ENCODE assay signal across 19 cellular contexts in the genomic region with DNA sequence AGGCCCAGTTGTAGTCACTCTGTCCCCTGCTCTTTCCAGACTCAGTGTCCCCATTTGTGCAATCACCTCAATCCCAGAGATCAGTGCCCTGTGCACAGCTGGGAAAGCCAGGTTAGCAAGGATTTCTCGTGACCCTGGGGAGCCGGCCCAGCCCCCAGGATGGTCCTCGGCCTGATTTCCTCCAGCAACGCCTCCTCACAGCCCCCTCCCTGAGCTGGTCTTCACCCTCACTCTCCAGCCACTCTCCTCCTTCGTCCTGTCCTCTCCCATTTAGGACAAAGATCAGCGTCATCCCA.
DNase-seq lines count a peak whose midpoint lies in the region; ATAC-seq and TF ChIP-seq lines count a peak whose summit lies in the region.
"Had no signal": no experiment of that assay in that cellular context is flagged by ENCODE, and none has a peak within 500 bp of the region (broad histone marks: within the 10 kb centered on the region; RNA-seq: fewer than 3 reads in every experiment).

No MANE protein-coding gene starts in this region.

- 70 to 84% methylated on average over 6 of the region's 6 CpGs for WGBS in endodermal cell (ENCODE audit: insufficient coverage in 1 of 2, insufficient read length in 1 of 2), 2 experiments

- CTCF ChIA-PET in activated CD4-positive, alpha-beta memory T cell treated with anti-CD3 and anti-CD28 coated beads for 36 hours (lab: Charles Lee), result no interaction called here
- CTCF ChIA-PET in activated CD4-positive, alpha-beta memory T cell treated with anti-CD3 and anti-CD28 coated beads, Interleukin-2, amount 10 ng/mL, durations not matched to agents 7 days and 5 days (lab: Charles Lee), result no interaction called here

- H3K36me3 ChIP-seq in BLaER1 treated with 17β-estradiol and CSF1 and Interleukin-3, amounts not matched to agents 10 nM and 100 nM, result no peaks in the 10 kb centered on the region; a peak in 1 of 22 replicates
- H3K36me3 ChIP-seq in endodermal cell (ENCODE audit: control insufficient read depth, insufficient read depth, low read length), result no peaks in the 10 kb centered on the region

- H3K36me3 Mint-ChIP-seq in activated CD4-positive, alpha-beta memory T cell treated with anti-CD3 and anti-CD28 coated beads for 36 hours, result peaks cover 2% of the 10 kb centered on the region
- no peaks in the 10 kb centered on the region for H3K36me3 Mint-ChIP-seq in activated CD4-positive, alpha-beta memory T cell treated with anti-CD3 and anti-CD28 coated beads, Interleukin-2, amount 10 ng/mL, durations not matched to agents 7 days and 5 days (ENCODE audit: low read depth)
- no peaks in the 10 kb centered on the region for H3K36me3 Mint-ChIP-seq in endodermal cell (ENCODE audit: low read depth)

- no peak overlapping the region for H3K27ac ChIP-seq in BLaER1 treated with 17β-estradiol and CSF1 and Interleukin-3, amounts not matched to agents 10 nM and 100 nM
- H3K27ac ChIP-seq in endodermal cell (ENCODE audit: low read depth, low read length), result peak overlapping the region; percentile 93
- H3K27ac ChIP-seq: C4-2B, KMS-11 had no signal

- peaks cover 20% of the 10 kb centered on the region for H3K9me3 Mint-ChIP-seq in activated CD4-positive, alpha-beta memory T cell treated with anti-CD3 and anti-CD28 coated beads for 36 hours
- H3K9me3 Mint-ChIP-seq in activated CD4-positive, alpha-beta memory T cell treated with anti-CD3 and anti-CD28 coated beads, Interleukin-2, amount 10 ng/mL, durations not matched to agents 7 days and 5 days, result peaks cover 5% of the 10 kb centered on the region
- peaks cover 8% of the 10 kb centered on the region for H3K9me3 Mint-ChIP-seq in endodermal cell

- H3K27ac Mint-ChIP-seq in activated CD4-positive, alpha-beta memory T cell treated with anti-CD3 and anti-CD28 coated beads for 36 hours, result no peak overlapping the region
- H3K27ac Mint-ChIP-seq in activated CD4-positive, alpha-beta memory T cell treated with anti-CD3 and anti-CD28 coated beads, Interleukin-2, amount 10 ng/mL, durations not matched to agents 7 days and 5 days, result no peak overlapping the region
- no peak overlapping the region for H3K27ac Mint-ChIP-seq in endodermal cell

- peak overlapping the region in 9 of 11 experiments; percentile 41 to 99 (median 97); a peak in 18 of 22 replicates for H3K4me2 ChIP-seq in BLaER1 treated with 17β-estradiol and CSF1 and Interleukin-3, amounts not matched to agents 10 nM and 100 nM
- H3K4me2 ChIP-seq: KMS-11 had no signal

- H3K4me1 Mint-ChIP-seq in activated CD4-positive, alpha-beta memory T cell treated with anti-CD3 and anti-CD28 coated beads for 36 hours (ENCODE audit: low read depth), result peaks cover 12% of the 10 kb centered on the region
- peaks cover 9% of the 10 kb centered on the region for H3K4me1 Mint-ChIP-seq in activated CD4-positive, alpha-beta memory T cell treated with anti-CD3 and anti-CD28 coated beads, Interleukin-2, amount 10 ng/mL, durations not matched to agents 7 days and 5 days
- H3K4me1 Mint-ChIP-seq in endodermal cell, result peaks cover 17% of the 10 kb centered on the region

- no peak for TF ChIP-seq CTCF in endodermal cell (conservative IDR thresholded peaks at IDR 0.05)

- H3K4me1 ChIP-seq in BLaER1 treated with 17β-estradiol and CSF1 and Interleukin-3, amounts not matched to agents 10 nM and 100 nM, result peaks cover 33 to 70% (median 64%) of the 10 kb centered on the region in 10 experiments
- H3K4me1 ChIP-seq in endodermal cell (ENCODE audit: control insufficient read depth, insufficient read depth, low read length), result no peaks in the 10 kb centered on the region

- H3K9me3 ChIP-seq in BLaER1 treated with 17β-estradiol and CSF1 and Interleukin-3, amounts not matched to agents 10 nM and 100 nM (replicated peaks in 1 of 11), result peaks cover 20 to 26% (median 22%) of the 10 kb centered on the region in 11 experiments
- peaks cover 8% of the 10 kb centered on the region for H3K9me3 ChIP-seq in endodermal cell (ENCODE audit: control insufficient read depth, low read length)

- peak; percentile 4 for DNase-seq in activated CD4-positive, alpha-beta memory T cell treated with anti-CD3 and anti-CD28 coated beads for 36 hours
- no peak for DNase-seq in activated CD4-positive, alpha-beta memory T cell treated with anti-CD3 and anti-CD28 coated beads, Interleukin-2, amount 10 ng/mL, durations not matched to agents 7 days and 5 days
- DNase-seq in endodermal cell (no peak), posterior vena cava (ENCODE audit: low spot score) (peak; percentile 43), OCI-M1 (lab: John Stamatoyannopoulos, UW) (no peak)
- DNase-seq: 8988T, COR-L47, DMS153, EL, H9, NCI-H1092 treated with DMSO at 0.1 percent for 48 hours, NCI-H1694, NCI-H774, RPMI8226 had no signal

- intact Hi-C loops in activated CD4-positive, alpha-beta memory T cell treated with anti-CD3 and anti-CD28 coated beads for 36 hours (cut with micrococcal nuclease), result no loop called here
- intact Hi-C loops in posterior vena cava (cut with DNase I), result no loop called here

- 0 out of 22 replicates have a peak overlapping the region, but pooled peaks of 1 of the 11 experiments have one; percentile 9 for H3K9ac ChIP-seq in BLaER1 treated with 17β-estradiol and CSF1 and Interleukin-3, amounts not matched to agents 10 nM and 100 nM
- no peak overlapping the region for H3K9ac ChIP-seq in endodermal cell (ENCODE audit: extremely low read depth, low read length, poor library complexity, severe bottlenecking)
- H3K9ac ChIP-seq: KMS-11 had no signal

- no peak for ATAC-seq in GM21723 (IDR thresholded peaks at IDR 0.05; ENCODE audit: unreplicated experiment)
- no peak for ATAC-seq in GM18519 (IDR thresholded peaks at IDR 0.05; ENCODE audit: low FRiP score, unreplicated experiment)

- peaks cover 0 to 25% (median 13%) of the 10 kb centered on the region in 11 experiments; a peak in 9 of 22 replicates for H4K20me1 ChIP-seq in BLaER1 treated with 17β-estradiol and CSF1 and Interleukin-3, amounts not matched to agents 10 nM and 100 nM

- H3K4me3 Mint-ChIP-seq in activated CD4-positive, alpha-beta memory T cell treated with anti-CD3 and anti-CD28 coated beads for 36 hours, result no peak overlapping the region
- H3K4me3 Mint-ChIP-seq in activated CD4-positive, alpha-beta memory T cell treated with anti-CD3 and anti-CD28 coated beads, Interleukin-2, amount 10 ng/mL, durations not matched to agents 7 days and 5 days, result no peak overlapping the region
- H3K4me3 Mint-ChIP-seq in endodermal cell, result no peak overlapping the region
- H3K4me3 Mint-ChIP-seq: H9 had no signal

- peaks cover 8 to 70% (median 26%) of the 10 kb centered on the region in 11 experiments; a peak in 19 of 22 replicates for H3K27me3 ChIP-seq in BLaER1 treated with 17β-estradiol and CSF1 and Interleukin-3, amounts not matched to agents 10 nM and 100 nM
- H3K27me3 ChIP-seq in endodermal cell (ENCODE audit: control insufficient read depth, insufficient read depth, low read length, poor library complexity, severe bottlenecking), result no peaks in the 10 kb centered on the region

- H3K4me3 ChIP-seq in BLaER1 treated with 17β-estradiol and CSF1 and Interleukin-3, amounts not matched to agents 10 nM and 100 nM, result no peak overlapping the region
- no peak overlapping the region for H3K4me3 ChIP-seq in endodermal cell (ENCODE audit: low read length)

- H3K27me3 Mint-ChIP-seq in activated CD4-positive, alpha-beta memory T cell treated with anti-CD3 and anti-CD28 coated beads for 36 hours, result no peaks in the 10 kb centered on the region
- H3K27me3 Mint-ChIP-seq in activated CD4-positive, alpha-beta memory T cell treated with anti-CD3 and anti-CD28 coated beads, Interleukin-2, amount 10 ng/mL, durations not matched to agents 7 days and 5 days, result peaks cover 9% of the 10 kb centered on the region
- H3K27me3 Mint-ChIP-seq in endodermal cell (ENCODE audit: insufficient read depth), result peaks cover 3% of the 10 kb centered on the region

- POLR2A ChIA-PET in activated CD4-positive, alpha-beta memory T cell treated with anti-CD3 and anti-CD28 coated beads for 36 hours (lab: Charles Lee), result no interaction called here
- POLR2A ChIA-PET in activated CD4-positive, alpha-beta memory T cell treated with anti-CD3 and anti-CD28 coated beads, Interleukin-2, amount 10 ng/mL, durations not matched to agents 7 days and 5 days (lab: Charles Lee), result interaction anchor here (1.3 kb wide), 1 partner anchor 9 kb away, joined by 5 read pairs; no protein-coding TSS in a partner anchor

Comparison
In these comparisons a context has a peak if more than half of its experiments do, and no peak if none do; other contexts are left out.
1. DNase-seq: peak in activated CD4-positive, alpha-beta memory T cell treated with anti-CD3 and anti-CD28 coated beads for 36 hours (single experiment) and posterior vena cava (single experiment); none in activated CD4-positive, alpha-beta memory T cell treated with anti-CD3 and anti-CD28 coated beads, Interleukin-2, amount 10 ng/mL, durations not matched to agents 7 days and 5 days (single experiment), endodermal cell (single experiment) and OCI-M1 (single experiment).